12 cellular contexts compared by ENCODE assay signal in the genomic region with DNA sequence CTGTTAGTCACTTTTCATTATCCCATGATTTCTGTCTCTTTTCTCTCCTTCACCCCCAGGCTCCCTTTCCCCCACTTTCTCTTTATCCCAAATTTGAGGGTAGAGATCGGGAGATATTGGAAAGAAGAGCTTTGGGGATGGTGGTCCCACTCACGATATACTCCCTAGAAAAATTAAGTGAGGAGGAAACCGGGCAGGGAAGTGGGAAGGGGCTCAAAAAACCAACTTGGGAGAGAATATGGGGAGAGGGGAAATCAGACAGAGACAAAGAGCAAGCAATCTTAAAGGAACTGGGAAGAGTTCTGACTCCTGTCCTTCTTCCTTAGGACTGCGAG. TPM values are rescaled to one million over a fixed set of nuclear protein-coding genes. Genes with fewer than 3 reads are reported as not detected.
A peak's percentile ranks its signal among the peaks of the same experiment; 100 is the strongest.
DNase-seq lines count a peak whose midpoint lies in the region; ATAC-seq and TF ChIP-seq lines count a peak whose summit lies in the region.
"Had no signal": no experiment of that assay in that cellular context is flagged by ENCODE, and none has a peak within 500 bp of the region (broad histone marks: within the 10 kb centered on the region; RNA-seq: fewer than 3 reads in every experiment).

No MANE protein-coding gene starts in this region.

- H3K9me3 Mint-ChIP-seq in activated T-cell treated with anti-CD3 and anti-CD28 coated beads, Interleukin-2, amount 50 U/mL, for 72 hours, result no peaks in the 10 kb centered on the region
- H3K9me3 Mint-ChIP-seq in activated naive CD8-positive, alpha-beta T cell (ENCODE audit: low read depth), result no peaks in the 10 kb centered on the region
- H3K9me3 Mint-ChIP-seq in memory B cell, result no peaks in the 10 kb centered on the region

- no peaks in the 10 kb centered on the region for H3K9me3 ChIP-seq in stomach

- peak overlapping the region; percentile 74 to 78 for H3K4me3 Mint-ChIP-seq in activated T-cell treated with anti-CD3 and anti-CD28 coated beads, Interleukin-2, amount 50 U/mL, for 72 hours
- H3K4me3 Mint-ChIP-seq in activated naive CD8-positive, alpha-beta T cell, result peak overlapping the region; percentile 66
- peak overlapping the region; percentile 87 for H3K4me3 Mint-ChIP-seq in memory B cell

- ATAC-seq in activated T-cell treated with anti-CD3 and anti-CD28 coated beads, Interleukin-2, amount 50 U/mL, for 72 hours (replicated peaks in 1 of 2), result no peak
- no peak for ATAC-seq in memory B cell (ENCODE audit: low read depth)
- ATAC-seq in omental fat pad (ENCODE audit: low FRiP score), result no peak
- no peak for ATAC-seq in left lobe of liver

- TF ChIP-seq EP300 in stomach (IDR thresholded peaks at IDR 0.05), result no peak

- peaks cover 0 to 33% (median 14%) of the 10 kb centered on the region in 4 donors for H3K4me1 ChIP-seq in stomach

- peaks cover 15% of the 10 kb centered on the region for H3K27me3 Mint-ChIP-seq in activated T-cell treated with anti-CD3 and anti-CD28 coated beads, Interleukin-2, amount 50 U/mL, for 72 hours (ENCODE audit: low read depth)
- no peaks in the 10 kb centered on the region for H3K27me3 Mint-ChIP-seq in activated naive CD8-positive, alpha-beta T cell
- H3K27me3 Mint-ChIP-seq in memory B cell, result peaks cover 11% of the 10 kb centered on the region

- H3K27ac Mint-ChIP-seq in activated T-cell treated with anti-CD3 and anti-CD28 coated beads, Interleukin-2, amount 50 U/mL, for 72 hours, result no peak overlapping the region
- peak overlapping the region; percentile 16 for H3K27ac Mint-ChIP-seq in activated naive CD8-positive, alpha-beta T cell
- H3K27ac Mint-ChIP-seq in memory B cell, result peak overlapping the region; percentile 63

- WGBS in stomach, 5 donors, result 38 to 63% (median 56%) methylated on average over 4 of the region's 4 CpGs

- H3K4me3 ChIP-seq in stomach, result peak overlapping the region in 1 of 4 donors; percentile 54

- H3K36me3 ChIP-seq in stomach, result no peaks in the 10 kb centered on the region
- H3K36me3 ChIP-seq: brain microvascular endothelial cell had no signal

- DNase-seq in activated T-cell treated with anti-CD3 and anti-CD28 coated beads, Interleukin-2, amount 50 U/mL, for 72 hours, result no peak
- DNase-seq in activated T-cell treated with anti-CD3 and anti-CD28 coated beads, Interleukin-2, amount 50 U/mL, for 1 hour, result no peak
- no peak for DNase-seq in memory B cell (ENCODE audit: low spot score in 2 of 2)
- no peak for DNase-seq in stomach
- no peak for DNase-seq in omental fat pad (ENCODE audit: low spot score)
- no peak for DNase-seq in anterior cingulate cortex (lab: John Stamatoyannopoulos, UW)
- DNase-seq in left lobe of liver (ENCODE audit: low spot score), result no peak
- DNase-seq: AML-193; brain microvascular endothelial cell; foreskin melanocyte; stimulated activated CD4-positive, alpha-beta T cell treated with anti-CD3 and anti-CD28 coated beads, Interleukin-2, amount 100 ng/mL, for 48 hours had no signal

- no peak for TF ChIP-seq CTCF in stomach (IDR thresholded peaks at IDR 0.05)
- no peak for TF ChIP-seq CTCF in omental fat pad (IDR thresholded peaks at IDR 0.05)

- peak overlapping the region in 4 of 5 donors; percentile 60 to 87 (median 74) for H3K27ac ChIP-seq in stomach
- H3K27ac ChIP-seq: brain microvascular endothelial cell had no signal

- peaks cover 0 to 3% of the 10 kb centered on the region in 2 donors for H3K36me3 Mint-ChIP-seq in activated T-cell treated with anti-CD3 and anti-CD28 coated beads, Interleukin-2, amount 50 U/mL, for 72 hours (ENCODE audit: insufficient read depth in 2 of 2)
- no peaks in the 10 kb centered on the region for H3K36me3 Mint-ChIP-seq in activated naive CD8-positive, alpha-beta T cell
- peaks cover 6% of the 10 kb centered on the region for H3K36me3 Mint-ChIP-seq in memory B cell

- no peak for TF ChIP-seq POLR2A in stomach (IDR thresholded peaks at IDR 0.05)

- intact Hi-C loops in stomach (cut with DNase I; ENCODE audit: low total_unique reads), result no loop called here

- no peaks in the 10 kb centered on the region for H3K4me1 Mint-ChIP-seq in activated T-cell treated with anti-CD3 and anti-CD28 coated beads, Interleukin-2, amount 50 U/mL, for 72 hours (ENCODE audit: low read depth)
- peaks cover 2% of the 10 kb centered on the region for H3K4me1 Mint-ChIP-seq in activated naive CD8-positive, alpha-beta T cell (ENCODE audit: low read depth)
- H3K4me1 Mint-ChIP-seq in memory B cell, result peaks cover 8% of the 10 kb centered on the region

- peaks cover 0 to 25% (median 12%) of the 10 kb centered on the region in 3 donors for H3K27me3 ChIP-seq in stomach

RNA-seq across cellular contexts. Expression of a gene that starts 0.9 kb away (rescaled TPM):
- 1 to 10 TPM; 2.1 to 2.9 TPM for total RNA-seq in activated T-cell treated with anti-CD3 and anti-CD28 coated beads, Interleukin-2, amount 50 U/mL, for 72 hours
- total RNA-seq in stomach (10 to 100 TPM in 4 of 5 donors, 1 to 10 TPM in 1; 9.9 to 22.8 (median 17.4) TPM), omental fat pad (10 to 100 TPM; 12.6 to 26.3 (median 19.4) TPM), left lobe of liver (2.5 TPM)
- 1 to 10 TPM in 2 of 3 donors, under 1 TPM in 1; 0.76 to 2.6 (median 1.6) TPM for polyA plus RNA-seq in stomach

RNA-seq across cellular contexts. Expression of a gene that starts 26.6 kb away (rescaled TPM):
- 10 to 100 TPM; 38.2 to 39.8 TPM for total RNA-seq in activated T-cell treated with anti-CD3 and anti-CD28 coated beads, Interleukin-2, amount 50 U/mL, for 72 hours
- total RNA-seq in stomach (100 to 1,000 TPM in 1 of 5 donors, 10 to 100 TPM in 3, 1 to 10 TPM in 1; 9.0 to 148 (median 20.4) TPM), omental fat pad (10 to 100 TPM; 20.0 to 31.6 (median 29.0) TPM), left lobe of liver (13.5 TPM)
- polyA plus RNA-seq in stomach, result 10 to 100 TPM; 43.2 to 52.2 (median 49.4) TPM

RNA-seq across cellular contexts. Expression of a gene that starts 37.3 kb away (rescaled TPM):
- 10 to 100 TPM; 56.0 to 62.1 TPM for total RNA-seq in activated T-cell treated with anti-CD3 and anti-CD28 coated beads, Interleukin-2, amount 50 U/mL, for 72 hours
- 100 to 1,000 TPM in 1 of 5 donors, 10 to 100 TPM in 4; 45.9 to 213 (median 91.5) TPM for total RNA-seq in stomach
- 10 to 100 TPM; 11.9 to 32.8 (median 26.1) TPM for polyA plus RNA-seq in stomach
- 10 to 100 TPM; 73.8 to 95.0 (median 83.9) TPM for total RNA-seq in omental fat pad
- total RNA-seq in left lobe of liver, result 62.4 TPM

RNA-seq across cellular contexts. Expression of a gene that starts 44.5 kb away (rescaled TPM):
- total RNA-seq in activated T-cell treated with anti-CD3 and anti-CD28 coated beads, Interleukin-2, amount 50 U/mL, for 72 hours, result 100 to 1,000 TPM; 108 to 123 TPM
- total RNA-seq in stomach, result 100 to 1,000 TPM in 4 of 5 donors, 10 to 100 TPM in 1; 15.8 to 234 (median 163) TPM
- polyA plus RNA-seq in stomach, result 100 to 1,000 TPM; 115 to 160 (median 154) TPM
- total RNA-seq in omental fat pad, result 10 to 100 TPM; 31.9 to 52.6 (median 37.1) TPM
- 52.5 TPM for total RNA-seq in left lobe of liver

RNA-seq across cellular contexts. Expression of a gene that starts 53.0 kb away (rescaled TPM):
- 100 to 1,000 TPM; 114 to 118 TPM for total RNA-seq in activated T-cell treated with anti-CD3 and anti-CD28 coated beads, Interleukin-2, amount 50 U/mL, for 72 hours
- total RNA-seq in stomach, result 100 to 1,000 TPM in 4 of 5 donors, 10 to 100 TPM in 1; 60.0 to 308 (median 123) TPM
- polyA plus RNA-seq in stomach, result 100 to 1,000 TPM; 123 to 138 (median 124) TPM
- 100 to 1,000 TPM in 3 of 4 donors, 10 to 100 TPM in 1; 92.1 to 189 (median 118) TPM for total RNA-seq in omental fat pad
- total RNA-seq in left lobe of liver, result 41.1 TPM
